Comparison of ENCODE assay signal across 19 cellular contexts in the genomic region with DNA sequence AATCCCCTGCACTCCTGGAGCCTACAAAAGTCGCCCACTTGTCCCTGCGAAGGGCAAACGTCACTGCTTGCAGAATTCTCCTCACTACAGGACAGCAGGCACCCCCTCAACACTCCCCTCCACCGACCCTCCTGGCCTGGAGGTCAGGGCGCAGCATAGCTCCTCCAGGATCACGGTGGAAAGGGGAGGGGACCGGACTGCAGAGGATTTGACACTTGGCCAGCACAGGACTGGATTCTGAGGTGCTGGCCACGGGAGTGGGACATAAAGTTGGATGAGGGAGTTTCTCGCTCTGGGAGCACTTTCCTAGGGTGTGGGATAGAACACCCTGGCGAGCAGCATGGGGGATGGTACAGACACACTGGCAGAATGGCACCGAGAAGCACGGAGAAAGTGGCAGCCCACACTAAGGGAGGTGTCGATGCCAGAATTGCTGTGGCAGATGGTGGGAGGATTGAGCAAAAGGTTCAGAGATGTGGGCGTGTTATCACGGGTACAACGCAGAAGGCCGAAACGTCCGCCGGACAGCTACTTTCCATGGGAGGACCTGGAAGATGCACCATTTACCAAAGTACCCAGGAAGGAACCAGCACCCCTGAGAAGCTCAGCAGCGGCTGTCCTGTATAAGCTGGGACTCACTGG. TPM values are rescaled to one million over a fixed set of nuclear protein-coding genes. Genes with fewer than 3 reads are reported as not detected.
"Had no signal": no experiment of that assay in that cellular context is flagged by ENCODE, and none has a peak within 500 bp of the region (broad histone marks: within the 10 kb centered on the region; RNA-seq: fewer than 3 reads in every experiment).

No MANE protein-coding gene starts in this region.

- ATAC-seq: activated naive CD8-positive, alpha-beta T cell treated with anti-CD3 and anti-CD28 coated beads, Interleukin-2, amount 50 U/mL, for 24 hours; left lobe of liver; pancreas had no signal

- H3K4me3 ChIP-seq: ascending aorta, breast epithelium, pancreas, skin epidermis had no signal

- H3K4me1 ChIP-seq: ascending aorta, breast epithelium, pancreas had no signal

- DNase-seq: activated CD4-positive, alpha-beta memory T cell treated with anti-CD3 and anti-CD28 coated beads, Interleukin-2, amount 10 ng/mL, durations not matched to agents 7 days and 5 days; activated gamma-delta T cell treated with Interleukin-2 at 50 U/mL for 16 hours; activated naive CD8-positive, alpha-beta T cell treated with anti-CD3 and anti-CD28 coated beads, Interleukin-2, amount 50 U/mL, for 24 hours; activated T-cell treated with anti-CD3 and anti-CD28 coated beads, Interleukin-2, amount 50 U/mL, for 48 hours; foreskin melanocyte; mesenchymal stem cell; stimulated activated CD4-positive, alpha-beta T cell treated with anti-CD3 and anti-CD28 coated beads, Interleukin-4, amount 100 ng/mL, for 24 hours; stimulated activated naive CD4-positive, alpha-beta T cell treated with Interleukin-2 at 50 U/mL for 16 hours; substantia nigra; trophoblast cell had no signal

- H3K27ac ChIP-seq: ascending aorta, breast epithelium, epithelial cell of prostate, pancreas had no signal

- H3K27me3 Mint-ChIP-seq: activated CD4-positive, alpha-beta memory T cell treated with anti-CD3 and anti-CD28 coated beads, Interleukin-2, amount 10 ng/mL, durations not matched to agents 7 days and 5 days; activated naive CD8-positive, alpha-beta T cell treated with anti-CD3 and anti-CD28 coated beads, Interleukin-2, amount 50 U/mL, for 24 hours had no signal

- H3K4me3 Mint-ChIP-seq: activated CD4-positive, alpha-beta memory T cell treated with anti-CD3 and anti-CD28 coated beads, Interleukin-2, amount 10 ng/mL, durations not matched to agents 7 days and 5 days; activated naive CD8-positive, alpha-beta T cell treated with anti-CD3 and anti-CD28 coated beads, Interleukin-2, amount 50 U/mL, for 24 hours had no signal

- H3K27ac Mint-ChIP-seq: activated CD4-positive, alpha-beta memory T cell treated with anti-CD3 and anti-CD28 coated beads, Interleukin-2, amount 10 ng/mL, durations not matched to agents 7 days and 5 days; activated naive CD8-positive, alpha-beta T cell treated with anti-CD3 and anti-CD28 coated beads, Interleukin-2, amount 50 U/mL, for 24 hours had no signal

- H3K36me3 ChIP-seq: ascending aorta, breast epithelium, pancreas had no signal

- H3K9me3 Mint-ChIP-seq: activated CD4-positive, alpha-beta memory T cell treated with anti-CD3 and anti-CD28 coated beads, Interleukin-2, amount 10 ng/mL, durations not matched to agents 7 days and 5 days; activated naive CD8-positive, alpha-beta T cell treated with anti-CD3 and anti-CD28 coated beads, Interleukin-2, amount 50 U/mL, for 24 hours had no signal

- H3K9me3 ChIP-seq: ascending aorta, breast epithelium, pancreas had no signal

- H3K4me1 Mint-ChIP-seq: activated CD4-positive, alpha-beta memory T cell treated with anti-CD3 and anti-CD28 coated beads, Interleukin-2, amount 10 ng/mL, durations not matched to agents 7 days and 5 days; activated naive CD8-positive, alpha-beta T cell treated with anti-CD3 and anti-CD28 coated beads, Interleukin-2, amount 50 U/mL, for 24 hours had no signal

- H3K27me3 ChIP-seq: ascending aorta, breast epithelium, pancreas had no signal

RNA-seq across cellular contexts. Expression of gene DIO3, which starts 51.4 kb away (rescaled TPM):
- total RNA-seq: activated CD4-positive, alpha-beta memory T cell treated with anti-CD3 and anti-CD28 coated beads, Interleukin-2, amount 10 ng/mL, durations not matched to agents 7 days and 5 days; ascending aorta; dermis microvascular lymphatic vessel endothelial cell; renal cortical epithelial cell had no signal
- polyA plus RNA-seq: fibroblast of lung had no signal
